9 cellular contexts compared by ENCODE assay signal in genomic region chr3:139534992-139535879, GRCh38. TPM values are rescaled to one million over a fixed set of nuclear protein-coding genes. Genes with fewer than 3 reads are reported as not detected.
DNase-seq lines count a peak whose midpoint lies in the region; ATAC-seq and TF ChIP-seq lines count a peak whose summit lies in the region.
"Had no signal": no experiment of that assay in that cellular context is flagged by ENCODE, and none has a peak within 500 bp of the region (broad histone marks: within the 10 kb centered on the region; RNA-seq: fewer than 3 reads in every experiment).

No MANE protein-coding gene starts in this region.

- POLR2A ChIA-PET in HEK293T (lab: Yijun Ruan, JAX), result no interaction called here

- DNase-seq in HEK293T (ENCODE audit: extremely low spot score), result no peak
- peak; percentile 86 for DNase-seq in left ventricle myocardium superior
- peak; percentile 64 for DNase-seq in sciatic nerve (ENCODE audit: low spot score)
- DNase-seq in CD1c-positive myeloid dendritic cell (ENCODE audit: extremely low spot score), result no peak
- no peak for DNase-seq in NCI-H345 treated with DMSO at 0.1 percent for 48 hours (lab: John Stamatoyannopoulos, UW; ENCODE audit: unreplicated experiment)
- DNase-seq: stimulated activated CD4-positive, alpha-beta T cell treated with anti-CD3 and anti-CD28 coated beads, Interleukin-2, amount 100 ng/mL, for 48 hours had no signal

- peak overlapping the region; percentile 74 for H3K27ac ChIP-seq in angular gyrus (ENCODE audit: low read depth, low read length)

- ATAC-seq in left ventricle myocardium superior (peak; percentile 91), sciatic nerve (peak; percentile 89), GM18519 (IDR thresholded peaks at IDR 0.05; ENCODE audit: low FRiP score, unreplicated experiment) (no peak)
- no peak for ATAC-seq in activated CD4-positive, CD25-positive, alpha-beta regulatory T cell treated with anti-CD3 and anti-CD28 coated beads, Interleukin-2, amount 50 U/mL, for 24 hours

- CTCF ChIA-PET in HEK293T (lab: Yijun Ruan, JAX), result no interaction called here

- intact Hi-C loops in left ventricle myocardium superior (cut with micrococcal nuclease) (no loop called here), sciatic nerve (cut with DNase I) (no loop called here)

TF ChIP-seq in HEK293T, 16 proteins besides CTCF, POLR2A, EP300 and RAD21:
- no peak for TF ChIP-seq SP1 (IDR thresholded peaks at IDR 0.05)
- TF ChIP-seq PKNOX1 (IDR thresholded peaks at IDR 0.05), result peak; percentile 36; the same call in 1 of the 2 replicates

RNA-seq across cellular contexts. Expression of gene RBP1, which starts 4.3 kb away (rescaled TPM):
- 27.4 TPM for total RNA-seq in left ventricle myocardium superior
- 6.4 TPM for total RNA-seq in sciatic nerve

RNA-seq across cellular contexts. Expression of gene RBP2, which starts 58.9 kb away (rescaled TPM):
- not detected for total RNA-seq in left ventricle myocardium superior
- total RNA-seq in sciatic nerve, result not detected

Comparison
In these comparisons a context has a peak if more than half of its experiments do, and no peak if none do; other contexts are left out.
1. DNase-seq: peak in left ventricle myocardium superior (single experiment) and sciatic nerve (single experiment); none in HEK293T (single experiment), CD1c-positive myeloid dendritic cell (single experiment) and NCI-H345 treated with DMSO at 0.1 percent for 48 hours (single experiment).
2. ATAC-seq: peak in left ventricle myocardium superior (single experiment) and sciatic nerve (single experiment); none in activated CD4-positive, CD25-positive, alpha-beta regulatory T cell treated with anti-CD3 and anti-CD28 coated beads, Interleukin-2, amount 50 U/mL, for 24 hours (0 of 2) and GM18519 (single experiment).